Comparison of ENCODE assay signal across 1 cellular context in genomic region chr3:127670761-127671522, GRCh38.
TF ChIP-seq lines count a peak whose summit lies in the region.

No MANE protein-coding gene starts in this region.

TF ChIP-seq in GM12878, 131 proteins besides CTCF, POLR2A, EP300 and RAD21:
- TF ChIP-seq GATAD2B (conservative IDR thresholded peaks at IDR 0.05; ENCODE audit: low read depth), result no peak
- TF ChIP-seq ZZZ3 (IDR thresholded peaks at IDR 0.05; ENCODE audit: control insufficient read depth, insufficient read length, low read depth), result no peak
- no peak for TF ChIP-seq PAX5 (IDR thresholded peaks at IDR 0.05; ENCODE audit: borderline replicate concordance, low read depth, low read length)
- TF ChIP-seq SIN3A (IDR thresholded peaks at IDR 0.05; ENCODE audit: low read depth, low read length), result no peak
- TF ChIP-seq IRF4 (IDR thresholded peaks at IDR 0.05; ENCODE audit: low read depth, low read length), result no peak
- TF ChIP-seq ZNF592 (IDR thresholded peaks at IDR 0.05), result no peak
- no peak for TF ChIP-seq E4F1 (IDR thresholded peaks at IDR 0.05; ENCODE audit: borderline replicate concordance, partially characterized antibody)
- no peak for TF ChIP-seq MYB (IDR thresholded peaks at IDR 0.05; ENCODE audit: borderline replicate concordance, low read depth, low read length)
- no peak for TF ChIP-seq PRDM15 (CRISPR knock-in tag; IDR thresholded peaks at IDR 0.05)
- no peak for TF ChIP-seq NR2F1 (conservative IDR thresholded peaks at IDR 0.05)
- TF ChIP-seq RUNX3 (IDR thresholded peaks at IDR 0.05; ENCODE audit: low read length), result no peak
- no peak for TF ChIP-seq BCL3 (IDR thresholded peaks at IDR 0.05; ENCODE audit: borderline replicate concordance, insufficient read depth, low read depth, low read length, poor library complexity, severe bottlenecking)
- no peak for TF ChIP-seq BACH1 (IDR thresholded peaks at IDR 0.05; ENCODE audit: borderline replicate concordance)
- no peak for TF ChIP-seq RELB (IDR thresholded peaks at IDR 0.05; ENCODE audit: low read depth)
- TF ChIP-seq CBFB (IDR thresholded peaks at IDR 0.05; ENCODE audit: low read depth), result no peak
